ENCODE assay signal across 1 cellular context in the genomic region with DNA sequence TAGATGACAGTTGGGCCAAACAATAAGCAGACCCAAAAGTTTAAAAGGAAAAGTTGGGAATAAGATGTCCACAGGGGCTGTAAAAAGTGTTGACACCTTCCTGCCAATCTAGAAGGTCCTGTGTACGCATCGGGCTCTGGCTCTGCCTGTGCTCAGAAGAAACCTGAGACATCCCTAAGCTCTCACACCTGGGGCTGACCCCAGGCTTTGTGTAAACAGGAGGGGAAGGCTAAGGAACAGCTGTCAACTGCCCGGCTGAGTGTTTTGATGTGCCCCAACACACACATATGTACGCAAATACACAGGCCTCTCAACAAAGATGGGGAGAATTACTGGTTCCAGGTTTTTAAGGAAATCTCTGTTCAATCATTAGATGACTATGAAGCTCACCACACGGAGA.
A peak's percentile ranks its signal among the peaks of the same experiment; 100 is the strongest.
TF ChIP-seq lines count a peak whose summit lies in the region.

No MANE protein-coding gene starts in this region.

TF ChIP-seq in HEK293, 187 proteins besides CTCF, POLR2A, EP300 and RAD21 (continued from another document):
- TF ChIP-seq, protein P1, sequence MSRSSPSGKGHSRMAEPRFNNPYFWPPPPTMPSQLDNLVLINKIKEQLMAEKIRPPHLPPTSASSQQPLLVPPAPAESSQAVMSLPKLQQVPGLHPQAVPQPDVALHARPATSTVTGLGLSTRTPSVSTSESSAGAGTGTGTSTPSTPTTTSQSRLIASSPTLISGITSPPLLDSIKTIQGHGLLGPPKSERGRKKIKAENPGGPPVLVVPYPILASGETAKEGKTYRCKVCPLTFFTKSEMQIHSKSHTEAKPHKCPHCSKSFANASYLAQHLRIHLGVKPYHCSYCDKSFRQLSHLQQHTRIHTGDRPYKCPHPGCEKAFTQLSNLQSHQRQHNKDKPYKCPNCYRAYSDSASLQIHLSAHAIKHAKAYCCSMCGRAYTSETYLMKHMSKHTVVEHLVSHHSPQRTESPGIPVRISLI (tag by site-specific recombination; IDR thresholded peaks at IDR 0.05): no peak
- TF ChIP-seq ZNF830 (tag by site-specific recombination; IDR thresholded peaks at IDR 0.05; ENCODE audit: low read depth) (no peak), SP3 (tag by site-specific recombination; IDR thresholded peaks at IDR 0.05) (no peak), ZNF335 (tag by site-specific recombination; conservative IDR thresholded peaks at IDR 0.05) (peak; percentile 28; the same call in 1 of the 2 replicates), ZNF670 (tag by site-specific recombination; IDR thresholded peaks at IDR 0.05; ENCODE audit: low read depth) (no peak), ZNF707 (tag by site-specific recombination; IDR thresholded peaks at IDR 0.05) (no peak), ZXDB (tag by site-specific recombination; IDR thresholded peaks at IDR 0.05) (no peak), KLF7 (tag by site-specific recombination; IDR thresholded peaks at IDR 0.05; ENCODE audit: borderline replicate concordance) (no peak)
- TF ChIP-seq, protein P2, sequence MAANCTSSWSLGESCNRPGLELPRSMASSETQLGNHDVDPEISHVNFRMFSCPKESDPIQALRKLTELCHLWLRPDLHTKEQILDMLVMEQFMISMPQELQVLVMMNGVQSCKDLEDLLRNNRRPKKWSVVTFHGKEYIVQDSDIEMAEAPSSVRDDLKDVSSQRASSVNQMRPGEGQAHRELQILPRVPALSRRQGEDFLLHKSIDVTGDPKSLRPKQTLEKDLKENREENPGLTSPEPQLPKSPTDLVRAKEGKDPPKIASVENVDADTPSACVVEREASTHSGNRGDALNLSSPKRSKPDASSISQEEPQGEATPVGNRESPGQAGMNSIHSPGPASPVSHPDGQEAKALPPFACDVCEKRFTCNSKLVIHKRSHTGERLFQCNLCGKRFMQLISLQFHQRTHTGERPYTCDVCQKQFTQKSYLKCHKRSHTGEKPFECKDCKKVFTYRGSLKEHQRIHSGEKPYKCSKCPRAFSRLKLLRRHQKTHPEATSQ (tag by site-specific recombination; IDR thresholded peaks at IDR 0.05): no peak
- TF ChIP-seq, protein P3, sequence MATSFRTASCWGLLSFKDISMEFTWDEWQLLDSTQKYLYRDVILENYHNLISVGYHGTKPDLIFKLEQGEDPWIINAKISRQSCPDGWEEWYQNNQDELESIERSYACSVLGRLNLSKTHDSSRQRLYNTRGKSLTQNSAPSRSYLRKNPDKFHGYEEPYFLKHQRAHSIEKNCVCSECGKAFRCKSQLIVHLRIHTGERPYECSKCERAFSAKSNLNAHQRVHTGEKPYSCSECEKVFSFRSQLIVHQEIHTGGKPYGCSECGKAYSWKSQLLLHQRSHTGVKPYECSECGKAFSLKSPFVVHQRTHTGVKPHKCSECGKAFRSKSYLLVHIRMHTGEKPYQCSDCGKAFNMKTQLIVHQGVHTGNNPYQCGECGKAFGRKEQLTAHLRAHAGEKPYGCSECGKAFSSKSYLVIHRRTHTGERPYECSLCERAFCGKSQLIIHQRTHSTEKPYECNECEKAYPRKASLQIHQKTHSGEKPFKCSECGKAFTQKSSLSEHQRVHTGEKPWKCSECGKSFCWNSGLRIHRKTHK (tag by site-specific recombination; IDR thresholded peaks at IDR 0.05): no peak
- TF ChIP-seq, protein P4, sequence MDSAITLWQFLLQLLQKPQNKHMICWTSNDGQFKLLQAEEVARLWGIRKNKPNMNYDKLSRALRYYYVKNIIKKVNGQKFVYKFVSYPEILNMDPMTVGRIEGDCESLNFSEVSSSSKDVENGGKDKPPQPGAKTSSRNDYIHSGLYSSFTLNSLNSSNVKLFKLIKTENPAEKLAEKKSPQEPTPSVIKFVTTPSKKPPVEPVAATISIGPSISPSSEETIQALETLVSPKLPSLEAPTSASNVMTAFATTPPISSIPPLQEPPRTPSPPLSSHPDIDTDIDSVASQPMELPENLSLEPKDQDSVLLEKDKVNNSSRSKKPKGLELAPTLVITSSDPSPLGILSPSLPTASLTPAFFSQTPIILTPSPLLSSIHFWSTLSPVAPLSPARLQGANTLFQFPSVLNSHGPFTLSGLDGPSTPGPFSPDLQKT (IDR thresholded peaks at IDR 0.05; ENCODE audit: borderline replicate concordance, low read depth, low read length): no peak
